Comparison of ENCODE assay signal across 1 cellular context in the genomic region with DNA sequence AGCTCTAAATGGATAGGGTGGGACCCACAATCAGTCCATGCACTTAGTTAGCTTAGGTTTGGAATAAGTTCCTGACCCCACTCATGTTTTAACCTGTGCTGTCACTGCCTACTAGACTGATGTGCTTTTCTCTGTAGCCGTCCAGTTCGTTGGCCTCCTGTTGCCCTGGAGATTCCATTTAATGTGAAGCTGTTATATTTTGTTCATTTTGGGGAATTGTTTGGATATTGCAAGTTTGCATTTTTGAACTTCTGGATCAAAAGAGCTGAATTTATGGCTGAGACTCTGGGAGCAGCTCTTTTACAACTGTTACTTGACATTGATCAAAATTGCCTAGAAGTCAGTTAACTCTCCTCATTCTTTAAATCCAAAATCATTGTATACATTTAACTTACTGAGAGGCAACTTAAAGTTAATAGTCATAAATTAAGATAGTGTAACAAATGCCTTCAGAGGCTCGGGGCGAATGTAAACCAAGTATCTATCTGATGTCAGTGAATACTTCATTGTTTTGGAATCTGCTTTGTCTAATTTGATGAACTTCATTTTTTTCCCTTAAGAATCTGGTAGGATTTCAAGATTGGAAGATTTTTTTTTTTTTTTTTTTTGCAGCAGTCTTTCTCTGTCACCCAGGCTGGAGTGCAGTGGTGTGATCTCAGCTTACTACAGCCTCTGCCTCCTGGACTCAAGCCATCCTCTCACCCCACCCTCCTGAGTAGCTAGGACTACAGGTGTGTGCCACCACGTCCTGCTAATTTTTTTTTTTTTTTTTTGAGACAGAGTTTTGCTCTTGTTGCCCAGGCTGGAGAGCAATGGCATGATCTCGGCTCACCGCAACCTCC.
TF ChIP-seq lines count a peak whose summit lies in the region.

No MANE protein-coding gene starts in this region.

TF ChIP-seq in K562, 482 proteins besides CTCF, POLR2A, EP300 and RAD21:
- TF ChIP-seq ZNF316 (IDR thresholded peaks at IDR 0.05) (peak; percentile 61), ZNF717 (CRISPR knock-in tag; IDR thresholded peaks at IDR 0.05) (no peak), TSC22D4 (tag; IDR thresholded peaks at IDR 0.05) (no peak), C11orf30 (IDR thresholded peaks at IDR 0.05; ENCODE audit: low read depth) (peak; percentile 58; the same call in 1 of the 2 replicates), GTF2A2 (tag; IDR thresholded peaks at IDR 0.05) (no peak)
- TF ChIP-seq, protein P1, sequence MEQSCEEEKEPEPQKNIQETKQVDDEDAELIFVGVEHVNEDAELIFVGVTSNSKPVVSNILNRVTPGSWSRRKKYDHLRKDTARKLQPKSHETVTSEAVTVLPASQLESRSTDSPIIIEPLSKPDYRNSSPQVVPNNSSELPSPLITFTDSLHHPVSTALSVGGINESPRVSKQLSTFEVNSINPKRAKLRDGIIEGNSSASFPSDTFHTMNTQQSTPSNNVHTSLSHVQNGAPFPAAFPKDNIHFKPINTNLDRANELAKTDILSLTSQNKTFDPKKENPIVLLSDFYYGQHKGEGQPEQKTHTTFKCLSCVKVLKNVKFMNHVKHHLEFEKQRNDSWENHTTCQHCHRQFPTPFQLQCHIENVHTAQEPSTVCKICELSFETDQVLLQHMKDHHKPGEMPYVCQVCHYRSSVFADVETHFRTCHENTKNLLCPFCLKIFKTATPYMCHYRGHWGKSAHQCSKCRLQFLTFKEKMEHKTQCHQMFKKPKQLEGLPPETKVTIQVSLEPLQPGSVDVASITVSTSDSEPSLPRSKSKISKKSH (CRISPR knock-in tag; IDR thresholded peaks at IDR 0.05), result no peak
- TF ChIP-seq, protein P2, sequence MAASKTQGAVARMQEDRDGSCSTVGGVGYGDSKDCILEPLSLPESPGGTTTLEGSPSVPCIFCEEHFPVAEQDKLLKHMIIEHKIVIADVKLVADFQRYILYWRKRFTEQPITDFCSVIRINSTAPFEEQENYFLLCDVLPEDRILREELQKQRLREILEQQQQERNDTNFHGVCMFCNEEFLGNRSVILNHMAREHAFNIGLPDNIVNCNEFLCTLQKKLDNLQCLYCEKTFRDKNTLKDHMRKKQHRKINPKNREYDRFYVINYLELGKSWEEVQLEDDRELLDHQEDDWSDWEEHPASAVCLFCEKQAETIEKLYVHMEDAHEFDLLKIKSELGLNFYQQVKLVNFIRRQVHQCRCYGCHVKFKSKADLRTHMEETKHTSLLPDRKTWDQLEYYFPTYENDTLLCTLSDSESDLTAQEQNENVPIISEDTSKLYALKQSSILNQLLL (CRISPR knock-in tag; IDR thresholded peaks at IDR 0.05; ENCODE audit: borderline replicate concordance), result no peak
